1 cellular context compared by ENCODE assay signal in the genomic region with DNA sequence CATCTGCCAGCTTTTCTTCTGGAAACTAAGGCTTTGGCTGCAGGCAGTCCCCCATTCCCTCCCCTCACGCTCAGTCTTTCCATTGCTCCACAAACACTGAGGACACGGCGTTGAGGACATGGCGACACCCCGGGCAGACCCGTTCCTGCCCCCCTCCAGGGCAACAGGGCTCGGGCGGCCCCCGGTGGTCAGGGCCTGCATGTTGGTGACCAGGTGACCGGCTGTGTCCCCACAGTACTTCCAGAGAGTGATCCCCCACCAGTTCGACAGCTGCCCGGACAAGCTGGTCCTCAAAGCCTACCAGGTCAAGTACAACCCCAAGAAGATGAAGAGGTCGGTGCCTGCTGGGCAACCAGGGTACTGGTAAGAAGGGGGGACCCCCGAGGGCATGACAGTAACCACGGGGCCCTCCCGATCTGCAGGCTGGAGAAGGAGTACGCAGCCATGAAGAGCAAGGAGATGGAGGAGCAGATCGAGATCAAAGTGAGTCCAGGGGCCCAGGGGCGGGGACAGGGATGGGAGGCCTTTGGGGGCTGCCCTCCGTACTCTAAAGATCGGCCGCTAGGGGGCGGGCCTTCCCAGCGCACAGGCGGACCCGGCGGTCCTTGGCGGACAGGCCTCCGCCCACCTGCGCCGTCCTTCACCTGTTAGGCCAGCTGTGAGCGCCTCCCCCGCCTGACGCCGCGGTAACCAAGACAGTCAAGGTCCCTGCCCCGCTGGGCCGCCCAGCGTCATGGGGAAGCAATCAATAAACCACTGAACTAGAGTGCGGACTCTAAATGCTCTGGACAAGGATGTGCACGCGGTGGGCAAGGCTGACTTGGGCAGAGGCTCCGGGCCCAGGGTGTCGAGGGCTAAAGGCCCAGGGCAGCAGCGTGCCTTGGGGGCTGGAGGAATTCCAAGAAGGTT.
TF ChIP-seq lines count a peak whose summit lies in the region.

No MANE protein-coding gene starts in this region.

TF ChIP-seq in HepG2, 621 proteins besides CTCF, POLR2A, EP300 and RAD21 (continued from another document and continues in another):
- TF ChIP-seq ZNF318 (CRISPR knock-in tag; IDR thresholded peaks at IDR 0.05) (no peak), DNMT3B (CRISPR knock-in tag; conservative IDR thresholded peaks at IDR 0.05) (peak; percentile 87), HOXA3 (CRISPR knock-in tag; IDR thresholded peaks at IDR 0.05) (peak; percentile 93), ZBTB34 (CRISPR knock-in tag; IDR thresholded peaks at IDR 0.05) (peak; percentile 79; the same call in 1 of the 2 replicates), ZBTB1 (CRISPR knock-in tag; IDR thresholded peaks at IDR 0.05; ENCODE audit: borderline replicate concordance) (no peak), RFXAP (CRISPR knock-in tag; IDR thresholded peaks at IDR 0.05; ENCODE audit: borderline replicate concordance) (peak; percentile 96), SALL2 (CRISPR knock-in tag; IDR thresholded peaks at IDR 0.05) (peak; percentile 96), IRX3 (CRISPR knock-in tag; IDR thresholded peaks at IDR 0.05; ENCODE audit: borderline replicate concordance, low read depth) (peak; percentile 84; the same call in 1 of the 2 replicates), ZFP41 (CRISPR knock-in tag; IDR thresholded peaks at IDR 0.05; ENCODE audit: borderline replicate concordance) (no peak), SNAI1 (CRISPR knock-in tag; IDR thresholded peaks at IDR 0.05; ENCODE audit: borderline replicate concordance) (no peak), RFXANK (CRISPR knock-in tag; IDR thresholded peaks at IDR 0.05) (peak; percentile 91), SP140L (CRISPR knock-in tag; IDR thresholded peaks at IDR 0.05; ENCODE audit: borderline replicate concordance) (no peak), CEBPZ (IDR thresholded peaks at IDR 0.05; ENCODE audit: low read length) (no peak), ZNF205 (CRISPR knock-in tag; IDR thresholded peaks at IDR 0.05) (peak; percentile 92), ATF7-NPFF (CRISPR knock-in tag; IDR thresholded peaks at IDR 0.05; ENCODE audit: low read depth) (peak; percentile 73; the same call in 1 of the 2 replicates), ZNF34 (CRISPR knock-in tag; IDR thresholded peaks at IDR 0.05; ENCODE audit: borderline replicate concordance) (no peak), CHD2 (IDR thresholded peaks at IDR 0.05; ENCODE audit: low read depth, low read length) (peak; percentile 59), RBFOX2 (IDR thresholded peaks at IDR 0.05; ENCODE audit: low read depth, low read length) (no peak), THAP8 (CRISPR knock-in tag; IDR thresholded peaks at IDR 0.05; ENCODE audit: borderline replicate concordance) (peak; percentile 67; the same call in 1 of the 2 replicates)
- TF ChIP-seq, protein P1, sequence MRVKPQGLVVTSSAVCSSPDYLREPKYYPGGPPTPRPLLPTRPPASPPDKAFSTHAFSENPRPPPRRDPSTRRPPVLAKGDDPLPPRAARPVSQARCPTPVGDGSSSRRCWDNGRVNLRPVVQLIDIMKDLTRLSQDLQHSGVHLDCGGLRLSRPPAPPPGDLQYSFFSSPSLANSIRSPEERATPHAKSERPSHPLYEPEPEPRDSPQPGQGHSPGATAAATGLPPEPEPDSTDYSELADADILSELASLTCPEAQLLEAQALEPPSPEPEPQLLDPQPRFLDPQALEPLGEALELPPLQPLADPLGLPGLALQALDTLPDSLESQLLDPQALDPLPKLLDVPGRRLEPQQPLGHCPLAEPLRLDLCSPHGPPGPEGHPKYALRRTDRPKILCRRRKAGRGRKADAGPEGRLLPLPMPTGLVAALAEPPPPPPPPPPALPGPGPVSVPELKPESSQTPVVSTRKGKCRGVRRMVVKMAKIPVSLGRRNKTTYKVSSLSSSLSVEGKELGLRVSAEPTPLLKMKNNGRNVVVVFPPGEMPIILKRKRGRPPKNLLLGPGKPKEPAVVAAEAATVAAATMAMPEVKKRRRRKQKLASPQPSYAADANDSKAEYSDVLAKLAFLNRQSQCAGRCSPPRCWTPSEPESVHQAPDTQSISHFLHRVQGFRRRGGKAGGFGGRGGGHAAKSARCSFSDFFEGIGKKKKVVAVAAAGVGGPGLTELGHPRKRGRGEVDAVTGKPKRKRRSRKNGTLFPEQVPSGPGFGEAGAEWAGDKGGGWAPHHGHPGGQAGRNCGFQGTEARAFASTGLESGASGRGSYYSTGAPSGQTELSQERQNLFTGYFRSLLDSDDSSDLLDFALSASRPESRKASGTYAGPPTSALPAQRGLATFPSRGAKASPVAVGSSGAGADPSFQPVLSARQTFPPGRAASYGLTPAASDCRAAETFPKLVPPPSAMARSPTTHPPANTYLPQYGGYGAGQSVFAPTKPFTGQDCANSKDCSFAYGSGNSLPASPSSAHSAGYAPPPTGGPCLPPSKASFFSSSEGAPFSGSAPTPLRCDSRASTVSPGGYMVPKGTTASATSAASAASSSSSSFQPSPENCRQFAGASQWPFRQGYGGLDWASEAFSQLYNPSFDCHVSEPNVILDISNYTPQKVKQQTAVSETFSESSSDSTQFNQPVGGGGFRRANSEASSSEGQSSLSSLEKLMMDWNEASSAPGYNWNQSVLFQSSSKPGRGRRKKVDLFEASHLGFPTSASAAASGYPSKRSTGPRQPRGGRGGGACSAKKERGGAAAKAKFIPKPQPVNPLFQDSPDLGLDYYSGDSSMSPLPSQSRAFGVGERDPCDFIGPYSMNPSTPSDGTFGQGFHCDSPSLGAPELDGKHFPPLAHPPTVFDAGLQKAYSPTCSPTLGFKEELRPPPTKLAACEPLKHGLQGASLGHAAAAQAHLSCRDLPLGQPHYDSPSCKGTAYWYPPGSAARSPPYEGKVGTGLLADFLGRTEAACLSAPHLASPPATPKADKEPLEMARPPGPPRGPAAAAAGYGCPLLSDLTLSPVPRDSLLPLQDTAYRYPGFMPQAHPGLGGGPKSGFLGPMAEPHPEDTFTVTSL (CRISPR knock-in tag; IDR thresholded peaks at IDR 0.05; ENCODE audit: borderline replicate concordance), result no peak
- TF ChIP-seq, protein P2, sequence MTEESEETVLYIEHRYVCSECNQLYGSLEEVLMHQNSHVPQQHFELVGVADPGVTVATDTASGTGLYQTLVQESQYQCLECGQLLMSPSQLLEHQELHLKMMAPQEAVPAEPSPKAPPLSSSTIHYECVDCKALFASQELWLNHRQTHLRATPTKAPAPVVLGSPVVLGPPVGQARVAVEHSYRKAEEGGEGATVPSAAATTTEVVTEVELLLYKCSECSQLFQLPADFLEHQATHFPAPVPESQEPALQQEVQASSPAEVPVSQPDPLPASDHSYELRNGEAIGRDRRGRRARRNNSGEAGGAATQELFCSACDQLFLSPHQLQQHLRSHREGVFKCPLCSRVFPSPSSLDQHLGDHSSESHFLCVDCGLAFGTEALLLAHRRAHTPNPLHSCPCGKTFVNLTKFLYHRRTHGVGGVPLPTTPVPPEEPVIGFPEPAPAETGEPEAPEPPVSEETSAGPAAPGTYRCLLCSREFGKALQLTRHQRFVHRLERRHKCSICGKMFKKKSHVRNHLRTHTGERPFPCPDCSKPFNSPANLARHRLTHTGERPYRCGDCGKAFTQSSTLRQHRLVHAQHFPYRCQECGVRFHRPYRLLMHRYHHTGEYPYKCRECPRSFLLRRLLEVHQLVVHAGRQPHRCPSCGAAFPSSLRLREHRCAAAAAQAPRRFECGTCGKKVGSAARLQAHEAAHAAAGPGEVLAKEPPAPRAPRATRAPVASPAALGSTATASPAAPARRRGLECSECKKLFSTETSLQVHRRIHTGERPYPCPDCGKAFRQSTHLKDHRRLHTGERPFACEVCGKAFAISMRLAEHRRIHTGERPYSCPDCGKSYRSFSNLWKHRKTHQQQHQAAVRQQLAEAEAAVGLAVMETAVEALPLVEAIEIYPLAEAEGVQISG (CRISPR knock-in tag; IDR thresholded peaks at IDR 0.05), result peak; percentile 87
- TF ChIP-seq, protein P3, sequence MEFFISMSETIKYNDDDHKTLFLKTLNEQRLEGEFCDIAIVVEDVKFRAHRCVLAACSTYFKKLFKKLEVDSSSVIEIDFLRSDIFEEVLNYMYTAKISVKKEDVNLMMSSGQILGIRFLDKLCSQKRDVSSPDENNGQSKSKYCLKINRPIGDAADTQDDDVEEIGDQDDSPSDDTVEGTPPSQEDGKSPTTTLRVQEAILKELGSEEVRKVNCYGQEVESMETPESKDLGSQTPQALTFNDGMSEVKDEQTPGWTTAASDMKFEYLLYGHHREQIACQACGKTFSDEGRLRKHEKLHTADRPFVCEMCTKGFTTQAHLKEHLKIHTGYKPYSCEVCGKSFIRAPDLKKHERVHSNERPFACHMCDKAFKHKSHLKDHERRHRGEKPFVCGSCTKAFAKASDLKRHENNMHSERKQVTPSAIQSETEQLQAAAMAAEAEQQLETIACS (CRISPR knock-in tag; IDR thresholded peaks at IDR 0.05), result peak; percentile 53
